In genomic region chr7:108001759-108002725, GRCh38 we compare ENCODE assay signal across 8 cellular contexts. TPM values are rescaled to one million over a fixed set of nuclear protein-coding genes. Genes with fewer than 3 reads are reported as not detected.
A peak's percentile ranks its signal among the peaks of the same experiment; 100 is the strongest.
DNase-seq lines count a peak whose midpoint lies in the region; ATAC-seq and TF ChIP-seq lines count a peak whose summit lies in the region.

No MANE protein-coding gene starts in this region.

- no peak for TF ChIP-seq CTCF in WI38 (IDR thresholded peaks at IDR 0.05; ENCODE audit: low read depth, low read length)
- no peak for TF ChIP-seq CTCF in foreskin fibroblast (IDR thresholded peaks at IDR 0.05; ENCODE audit: low read depth, low read length)
- no peak for TF ChIP-seq CTCF in osteocyte (IDR thresholded peaks at IDR 0.05)

- H3K4me1 Mint-ChIP-seq in stimulated activated naive CD8-positive, alpha-beta T cell treated with anti-CD3 and anti-CD28 coated beads, Interleukin-15, Interleukin-2, amounts not matched to agents 100 ng/mL and 50 ng/mL, for 24 hours (ENCODE audit: low read depth), result peaks cover 19% of the 10 kb centered on the region
- H3K4me1 Mint-ChIP-seq in osteocyte (ENCODE audit: unreplicated experiment), result peaks cover 67% of the 10 kb centered on the region

- no peak for ATAC-seq in stimulated activated naive CD8-positive, alpha-beta T cell treated with anti-CD3 and anti-CD28 coated beads, Interleukin-15, Interleukin-2, amounts not matched to agents 100 U/mL and 50 U/mL, for 24 hours
- no peak for ATAC-seq in GM18870 (IDR thresholded peaks at IDR 0.05; ENCODE audit: unreplicated experiment)
- no peak for ATAC-seq in activated CD4-positive, CD25-positive, alpha-beta regulatory T cell treated with anti-CD3 and anti-CD28 coated beads, Interleukin-2, amount 50 U/mL, for 24 hours

- peak overlapping the region; percentile 73 for H3K4me3 Mint-ChIP-seq in stimulated activated naive CD8-positive, alpha-beta T cell treated with anti-CD3 and anti-CD28 coated beads, Interleukin-15, Interleukin-2, amounts not matched to agents 100 ng/mL and 50 ng/mL, for 24 hours
- peak overlapping the region; percentile 96 for H3K4me3 Mint-ChIP-seq in osteocyte (ENCODE audit: unreplicated experiment)

- no peaks in the 10 kb centered on the region for H3K36me3 Mint-ChIP-seq in stimulated activated naive CD8-positive, alpha-beta T cell treated with anti-CD3 and anti-CD28 coated beads, Interleukin-15, Interleukin-2, amounts not matched to agents 100 ng/mL and 50 ng/mL, for 24 hours (ENCODE audit: low read depth)
- peaks cover 39% of the 10 kb centered on the region for H3K36me3 Mint-ChIP-seq in osteocyte (ENCODE audit: unreplicated experiment)

- peaks cover 82% of the 10 kb centered on the region for H3K27me3 Mint-ChIP-seq in stimulated activated naive CD8-positive, alpha-beta T cell treated with anti-CD3 and anti-CD28 coated beads, Interleukin-15, Interleukin-2, amounts not matched to agents 100 ng/mL and 50 ng/mL, for 24 hours
- H3K27me3 Mint-ChIP-seq in osteocyte (ENCODE audit: unreplicated experiment), result no peaks in the 10 kb centered on the region

- no peak for DNase-seq in stimulated activated naive CD8-positive, alpha-beta T cell treated with anti-CD3 and anti-CD28 coated beads, Interleukin-15, Interleukin-2, amounts not matched to agents 100 U/mL and 50 U/mL, for 24 hours
- DNase-seq in foreskin fibroblast (peak; percentile 56 to 83), osteocyte (ENCODE audit: extremely low spot score, unreplicated experiment) (no peak)
- DNase-seq in stimulated activated CD8-positive, alpha-beta memory T cell treated with anti-CD3 and anti-CD28 coated beads, Interleukin-4, amount 100 ng/mL, for 48 hours, result no peak

- H3K4me3 ChIP-seq in WI38 (ENCODE audit: low read depth, low read length) (peak overlapping the region; percentile 75), foreskin fibroblast (ENCODE audit: low read depth in 1 of 2, low read length in 2 of 2) (peak overlapping the region; percentile 91 to 92)

- no peak overlapping the region for H3K27ac Mint-ChIP-seq in stimulated activated naive CD8-positive, alpha-beta T cell treated with anti-CD3 and anti-CD28 coated beads, Interleukin-15, Interleukin-2, amounts not matched to agents 100 ng/mL and 50 ng/mL, for 24 hours
- peak overlapping the region; percentile 90 for H3K27ac Mint-ChIP-seq in osteocyte (ENCODE audit: unreplicated experiment)

- H3K9me3 Mint-ChIP-seq in stimulated activated naive CD8-positive, alpha-beta T cell treated with anti-CD3 and anti-CD28 coated beads, Interleukin-15, Interleukin-2, amounts not matched to agents 100 ng/mL and 50 ng/mL, for 24 hours, result no peaks in the 10 kb centered on the region
- no peaks in the 10 kb centered on the region for H3K9me3 Mint-ChIP-seq in osteocyte (ENCODE audit: unreplicated experiment)

RNA-seq across cellular contexts. Expression of gene LAMB1, which starts 0.9 kb away (rescaled TPM):
- 952 and 1,014 TPM in 2 replicates for total RNA-seq in osteocyte

Comparison
In these comparisons a context has a peak if more than half of its experiments do, and no peak if none do; other contexts are left out.
1. DNase-seq: peak in foreskin fibroblast (2 of 2); none in stimulated activated naive CD8-positive, alpha-beta T cell treated with anti-CD3 and anti-CD28 coated beads, Interleukin-15, Interleukin-2, amounts not matched to agents 100 U/mL and 50 U/mL, for 24 hours (single experiment), osteocyte (single experiment) and stimulated activated CD8-positive, alpha-beta memory T cell treated with anti-CD3 and anti-CD28 coated beads, Interleukin-4, amount 100 ng/mL, for 48 hours (single experiment).